ENCODE assay signal across 16 cellular contexts in genomic region chr6:13434777-13435176, GRCh38.
"Had no signal": no experiment of that assay in that cellular context is flagged by ENCODE, and none has a peak within 500 bp of the region (broad histone marks: within the 10 kb centered on the region; RNA-seq: fewer than 3 reads in every experiment).

No MANE protein-coding gene starts in this region.

- H3K4me3 ChIP-seq: ascending aorta, gastroesophageal sphincter, lower lobe of right lung, right atrium auricular region, smooth muscle cell, tibial nerve, vagina had no signal

- H3K27ac ChIP-seq: ascending aorta, gastroesophageal sphincter, lower lobe of right lung, tibial nerve, vagina, VCaP had no signal

- ATAC-seq: gastroesophageal sphincter; lower lobe of right lung; stimulated activated naive B cell treated with anti-CD40 and anti-IgM and Interleukin-4, amounts not matched to agents 10 μg/mL and 1 μg/mL and 100 μg/mL, for 72 hours had no signal

- H3K36me3 Mint-ChIP-seq: mesothelial cell of epicardium had no signal

- H3K27ac Mint-ChIP-seq: activated naive CD8-positive, alpha-beta T cell; mesothelial cell of epicardium had no signal

- H3K27me3 Mint-ChIP-seq: activated naive CD8-positive, alpha-beta T cell; stimulated activated naive B cell treated with anti-CD40 and anti-IgM and Interleukin-4, amounts not matched to agents 10 μg/mL and 1 μg/mL and 100 μg/mL, for 72 hours had no signal

- H3K27me3 ChIP-seq: ascending aorta, gastroesophageal sphincter, right atrium auricular region, tibial nerve, vagina had no signal

- H3K4me1 ChIP-seq: ascending aorta had no signal

- H3K9me3 ChIP-seq: gastroesophageal sphincter, lower lobe of right lung, right atrium auricular region, vagina had no signal

- H3K4me3 Mint-ChIP-seq: activated naive CD8-positive, alpha-beta T cell; mesothelial cell of epicardium; stimulated activated naive B cell treated with anti-CD40 and anti-IgM and Interleukin-4, amounts not matched to agents 10 μg/mL and 1 μg/mL and 100 μg/mL, for 72 hours had no signal

- DNase-seq: activated CD4-positive, alpha-beta T cell treated with anti-CD3 and anti-CD28 coated beads for 48 hours; activated gamma-delta T cell; activated T-cell treated with anti-CD3 and anti-CD28 coated beads, Interleukin-2, amount 50 U/mL, for 48 hours; kidney glomerular epithelial cell; lower lobe of right lung; stimulated activated naive B cell treated with anti-CD40 and anti-IgM and Interleukin-4, amounts not matched to agents 10 μg/mL and 1 μg/mL and 100 μg/mL, for 72 hours; T1000 had no signal
